ENCODE assay signal across 11 cellular contexts in the genomic region with DNA sequence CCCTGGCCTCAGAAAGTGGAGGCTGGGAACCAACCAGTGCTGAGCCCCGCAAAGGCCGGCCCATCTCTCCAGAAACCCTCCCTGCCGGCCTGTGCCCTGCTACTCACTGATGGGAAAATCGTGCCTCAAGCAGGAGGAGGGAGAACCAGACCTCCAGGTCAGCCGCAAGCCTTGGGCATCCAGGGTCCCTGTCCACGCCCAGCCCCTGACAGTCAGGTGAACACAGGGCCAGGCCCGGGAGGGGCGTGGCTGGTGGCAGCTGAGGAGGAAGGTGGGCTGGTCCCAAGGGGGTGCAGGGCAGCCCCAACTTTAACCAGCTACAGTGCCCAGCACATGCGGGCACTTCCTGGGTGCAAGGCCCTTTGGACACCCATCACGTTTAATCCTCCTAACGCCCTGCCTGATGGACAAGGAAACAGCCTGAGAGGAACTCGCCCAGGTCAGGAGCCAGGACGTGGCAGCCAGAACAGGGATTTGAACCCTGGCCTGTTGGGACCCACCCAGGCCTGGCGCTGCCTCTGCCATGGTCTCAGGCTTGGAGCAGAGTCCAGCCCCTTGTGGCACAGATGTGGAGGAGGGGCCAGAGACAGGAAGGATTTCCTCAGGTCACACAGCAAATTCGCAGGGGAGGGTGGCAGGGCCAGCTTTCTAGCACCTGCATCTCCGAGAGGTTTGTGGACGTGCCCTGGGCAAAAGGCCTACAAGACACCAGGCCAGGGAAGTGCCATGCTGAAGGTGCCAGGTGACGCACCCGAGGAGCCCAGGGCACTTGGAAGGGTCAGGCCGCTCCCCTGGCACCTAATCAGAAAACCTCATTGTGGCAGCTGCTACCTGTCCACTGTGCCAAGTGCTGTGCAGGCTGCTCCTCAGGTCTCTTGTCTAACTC. TPM values are rescaled to one million over a fixed set of nuclear protein-coding genes. Genes with fewer than 3 reads are reported as not detected.
DNase-seq lines count a peak whose midpoint lies in the region; TF ChIP-seq lines count a peak whose summit lies in the region.
"Had no signal": no experiment of that assay in that cellular context is flagged by ENCODE, and none has a peak within 500 bp of the region (broad histone marks: within the 10 kb centered on the region; RNA-seq: fewer than 3 reads in every experiment).

No MANE protein-coding gene starts in this region.

- peak overlapping the region; percentile 81 to 93 (median 90); a peak in 21 of 22 replicates for H3K27ac ChIP-seq in BLaER1 treated with 17β-estradiol and CSF1 and Interleukin-3, amounts not matched to agents 10 nM and 100 nM
- no peak overlapping the region for H3K27ac ChIP-seq in Karpas-422 (ENCODE audit: low read length)
- no peak overlapping the region for H3K27ac ChIP-seq in duodenal mucosa (ENCODE audit: low read depth, low read length)
- H3K27ac ChIP-seq in osteoblast (ENCODE audit: low read depth, low read length) = no peak overlapping the region
- H3K27ac ChIP-seq: neutrophil, tibial artery had no signal

- H3K36me3 ChIP-seq in BLaER1 treated with 17β-estradiol and CSF1 and Interleukin-3, amounts not matched to agents 10 nM and 100 nM = peaks cover 4 to 21% (median 8%) of the 10 kb centered on the region in 11 experiments
- no peaks in the 10 kb centered on the region for H3K36me3 ChIP-seq in Karpas-422 (ENCODE audit: insufficient read depth, low read length)
- H3K36me3 ChIP-seq in duodenal mucosa (ENCODE audit: control insufficient read depth in 1 of 2, insufficient read depth in 2 of 2, low read length in 2 of 2) = peaks cover 0 to 10% of the 10 kb centered on the region in 2 donors
- no peaks in the 10 kb centered on the region for H3K36me3 ChIP-seq in osteoblast (ENCODE audit: insufficient read depth, low read length)
- H3K36me3 ChIP-seq: neutrophil had no signal

- peaks cover 88 to 98% (median 96%) of the 10 kb centered on the region in 10 experiments for H3K4me1 ChIP-seq in BLaER1 treated with 17β-estradiol and CSF1 and Interleukin-3, amounts not matched to agents 10 nM and 100 nM
- H3K4me1 ChIP-seq in Karpas-422 (ENCODE audit: low read length) = peaks cover 79% of the 10 kb centered on the region
- H3K4me1 ChIP-seq in duodenal mucosa (ENCODE audit: control insufficient read depth in 1 of 2, insufficient read depth in 2 of 2, low read length in 2 of 2) = peaks cover 79 to 84% of the 10 kb centered on the region in 2 donors
- peaks cover 42% of the 10 kb centered on the region for H3K4me1 ChIP-seq in osteoblast (ENCODE audit: insufficient read depth, low read length)

- DNase-seq in Karpas-422 (no peak), osteoblast (ENCODE audit: insufficient read length, low spot score, missing footprints) (peak; percentile 83), NCI-H1930 (lab: John Stamatoyannopoulos, UW) (no peak), RPMI8226 (no peak)
- DNase-seq in stimulated activated naive CD4-positive, alpha-beta T cell (lab: John Stamatoyannopoulos, UW) = no peak
- DNase-seq in stimulated activated CD4-positive, alpha-beta T cell treated with anti-CD3 and anti-CD28 coated beads, Interleukin-4, amount 100 ng/mL, for 24 hours = no peak
- DNase-seq: COR-L47 had no signal

- peaks cover 48 to 97% (median 94%) of the 10 kb centered on the region in 11 experiments; a peak in 21 of 22 replicates for H4K20me1 ChIP-seq in BLaER1 treated with 17β-estradiol and CSF1 and Interleukin-3, amounts not matched to agents 10 nM and 100 nM
- H4K20me1 ChIP-seq in Karpas-422 (ENCODE audit: insufficient read depth, low read depth, low read length) = peaks cover 90% of the 10 kb centered on the region
- peaks cover 84% of the 10 kb centered on the region for H4K20me1 ChIP-seq in osteoblast (ENCODE audit: insufficient read depth, low read length)

- H3K79me2 ChIP-seq in Karpas-422 (ENCODE audit: low read length) (peaks cover 92% of the 10 kb centered on the region), osteoblast (ENCODE audit: insufficient read depth, low read length) (peaks cover 6% of the 10 kb centered on the region)

- no peak overlapping the region for H3K4me3 ChIP-seq in BLaER1 treated with 17β-estradiol and CSF1 and Interleukin-3, amounts not matched to agents 10 nM and 100 nM
- H3K4me3 ChIP-seq in Karpas-422 (ENCODE audit: low read length) = no peak overlapping the region
- H3K4me3 ChIP-seq in duodenal mucosa (ENCODE audit: low read depth in 1 of 2, low read length in 2 of 2) = no peak overlapping the region
- no peak overlapping the region for H3K4me3 ChIP-seq in osteoblast (ENCODE audit: insufficient read depth, low read length)
- H3K4me3 ChIP-seq: tibial artery had no signal

- H3K9me2 ChIP-seq in Karpas-422 (replicated peaks; ENCODE audit: insufficient read depth, low read length) = no peaks in the 10 kb centered on the region

- peak overlapping the region; percentile 74 to 83 (median 78) for H3K9ac ChIP-seq in BLaER1 treated with 17β-estradiol and CSF1 and Interleukin-3, amounts not matched to agents 10 nM and 100 nM
- peak overlapping the region; percentile 46 for H3K9ac ChIP-seq in Karpas-422 (ENCODE audit: low read length)
- peak overlapping the region; percentile 20 to 23 for H3K9ac ChIP-seq in duodenal mucosa (ENCODE audit: low read depth in 1 of 2, low read length in 2 of 2)

- H3K27me3 ChIP-seq in BLaER1 treated with 17β-estradiol and CSF1 and Interleukin-3, amounts not matched to agents 10 nM and 100 nM = no peaks in the 10 kb centered on the region
- H3K27me3 ChIP-seq in Karpas-422 (ENCODE audit: low read length) = no peaks in the 10 kb centered on the region
- no peaks in the 10 kb centered on the region for H3K27me3 ChIP-seq in duodenal mucosa (ENCODE audit: control insufficient read depth in 1 of 2, insufficient read depth in 2 of 2, low read length in 2 of 2)
- H3K27me3 ChIP-seq in osteoblast (ENCODE audit: insufficient read depth, low read length) = no peaks in the 10 kb centered on the region
- H3K27me3 ChIP-seq: tibial artery had no signal

- H2AFZ ChIP-seq in Karpas-422 (ENCODE audit: low read length) (no peak overlapping the region), osteoblast (ENCODE audit: low read length) (no peak overlapping the region)

- no peak for TF ChIP-seq CTCF in osteoblast (IDR thresholded peaks at IDR 0.05; ENCODE audit: extremely low read depth, low read depth, low read length)

- H3K4me2 ChIP-seq in BLaER1 treated with 17β-estradiol and CSF1 and Interleukin-3, amounts not matched to agents 10 nM and 100 nM = peak overlapping the region; percentile 93 to 100 (median 100)
- H3K4me2 ChIP-seq in Karpas-422 (ENCODE audit: low read depth, low read length, poor library complexity, severe bottlenecking) = peak overlapping the region; percentile 61
- no peak overlapping the region for H3K4me2 ChIP-seq in osteoblast (ENCODE audit: insufficient read depth, low read length)

- H3K9me3 ChIP-seq in BLaER1 treated with 17β-estradiol and CSF1 and Interleukin-3, amounts not matched to agents 10 nM and 100 nM (replicated peaks in 1 of 11) = no peaks in the 10 kb centered on the region
- H3K9me3 ChIP-seq in Karpas-422 (ENCODE audit: low read length) = no peaks in the 10 kb centered on the region
- H3K9me3 ChIP-seq in duodenal mucosa (ENCODE audit: control insufficient read depth in 1 of 2, low read length in 2 of 2) = no peaks in the 10 kb centered on the region
- H3K9me3 ChIP-seq in osteoblast (ENCODE audit: low read depth, low read length) = no peaks in the 10 kb centered on the region
- H3K9me3 ChIP-seq: neutrophil, tibial artery had no signal

RNA-seq across cellular contexts. Expression of a gene that starts 4.5 kb away (rescaled TPM):
- total RNA-seq in Karpas-422 (2014; rRNA removed; shearing (Covaris generic); ENCODE audit: low replicate concordance) = 69.2 and 99.2 TPM in 2 replicates
- total RNA-seq in osteoblast = 11.2 and 12.7 TPM in 2 replicates

RNA-seq across cellular contexts. Expression of a gene that starts 47.1 kb away (rescaled TPM):
- total RNA-seq in Karpas-422 (2014; rRNA removed; shearing (Covaris generic); ENCODE audit: low replicate concordance) = 5.2 TPM in 2 replicates
- 3.3 and 3.8 TPM in 2 replicates for total RNA-seq in osteoblast

RNA-seq across cellular contexts. Expression of a gene that starts 54.8 kb away (rescaled TPM):
- total RNA-seq in Karpas-422 (2014; rRNA removed; shearing (Covaris generic); ENCODE audit: low replicate concordance) = 0.19 and 1.9 TPM in 2 replicates
- under 0.01 TPM in 1 of 2 replicates, not detected in the other for total RNA-seq in osteoblast

Comparison
In these comparisons a context has a peak if more than half of its experiments do, and no peak if none do; other contexts are left out.
1. H3K27ac ChIP-seq: peak in BLaER1 treated with 17β-estradiol and CSF1 and Interleukin-3, amounts not matched to agents 10 nM and 100 nM (11 of 11); none in Karpas-422 (single experiment), duodenal mucosa (single experiment) and osteoblast (single experiment).
2. H3K9ac ChIP-seq: peak in every context shown above with its lines; median percentile 78 in BLaER1 treated with 17β-estradiol and CSF1 and Interleukin-3, amounts not matched to agents 10 nM and 100 nM; 46 in Karpas-422; 22 in duodenal mucosa.